In the genomic region with DNA sequence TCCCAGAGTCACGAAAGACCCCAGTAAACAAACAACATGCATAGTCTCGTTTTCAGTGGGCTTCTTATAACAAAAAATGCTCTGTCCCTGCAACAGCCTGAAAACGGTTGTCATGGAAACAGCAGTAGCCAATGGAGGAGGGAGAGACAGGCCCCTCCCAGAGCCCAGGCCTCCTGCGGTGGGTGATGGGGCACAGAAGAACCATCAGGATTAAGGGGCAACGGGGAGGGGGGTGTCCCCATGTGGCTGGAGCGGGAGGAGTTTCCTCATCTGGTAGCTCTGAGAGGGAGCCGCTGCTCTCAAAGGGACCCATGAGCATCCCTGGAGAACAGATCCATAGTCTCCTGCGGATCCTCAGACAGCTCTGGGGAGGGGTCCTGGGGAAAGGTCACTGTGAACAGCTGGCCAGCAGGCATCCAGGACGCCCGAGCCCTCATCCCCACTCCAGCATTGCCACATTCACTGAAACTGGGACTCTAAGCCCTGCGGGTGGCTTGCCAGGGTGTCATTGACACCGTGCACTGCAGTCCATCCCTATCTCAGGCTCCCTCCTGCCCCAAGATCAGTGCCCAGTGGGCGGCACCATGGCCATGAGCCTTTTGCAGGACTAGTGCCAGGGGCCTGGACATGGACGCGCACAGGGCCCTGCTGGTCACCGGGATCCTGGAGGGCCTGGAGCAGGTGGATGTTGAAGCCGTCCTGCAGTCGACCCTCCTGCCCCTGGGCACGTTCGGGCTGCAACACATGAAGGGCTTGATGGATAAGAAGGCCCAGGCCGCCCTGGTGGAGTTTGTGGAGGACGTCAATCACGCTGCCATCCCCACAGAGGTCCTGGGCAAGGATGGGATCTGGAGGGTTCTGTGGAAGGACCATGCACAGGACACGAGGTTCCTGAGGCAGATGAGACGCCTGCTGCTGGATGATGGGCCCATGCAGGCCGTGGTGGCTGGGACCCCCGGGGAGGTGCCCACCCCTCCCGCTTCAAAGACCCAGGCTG, we compare ENCODE assay signal across 21 cellular contexts. TPM values are rescaled to one million over a fixed set of nuclear protein-coding genes. Genes with fewer than 3 reads are reported as not detected.
DNase-seq lines count a peak whose midpoint lies in the region; ATAC-seq and TF ChIP-seq lines count a peak whose summit lies in the region.
"Had no signal": no experiment of that assay in that cellular context is flagged by ENCODE, and none has a peak within 500 bp of the region (broad histone marks: within the 10 kb centered on the region; RNA-seq: fewer than 3 reads in every experiment).

No MANE protein-coding gene starts in this region.

- intact Hi-C loops in sigmoid colon (cut with DNase I), result no loop called here

- H3K4me3 ChIP-seq in sigmoid colon, result no peak overlapping the region
- H3K4me3 ChIP-seq: heart right ventricle, tibial nerve had no signal

- peaks cover 0 to 22% (median 0%) of the 10 kb centered on the region in 3 donors for H3K27me3 ChIP-seq in sigmoid colon

- no peak for TF ChIP-seq POLR2A in sigmoid colon (IDR thresholded peaks at IDR 0.05)

- no peaks in the 10 kb centered on the region for H3K9me3 ChIP-seq in sigmoid colon
- H3K9me3 ChIP-seq: heart right ventricle, tibial nerve had no signal

- no peak for ATAC-seq in HG02763 (IDR thresholded peaks at IDR 0.05; ENCODE audit: unreplicated experiment)
- no peak for ATAC-seq in GM18517 (IDR thresholded peaks at IDR 0.05; ENCODE audit: unreplicated experiment)
- ATAC-seq: activated CD8-positive, alpha-beta T cell treated with anti-CD3 and anti-CD28 coated beads, Interleukin-2, amount 10 ng/mL, durations not matched to agents 7 days and 5 days; heart right ventricle; natural killer cell treated with Interleukin-12 subunit alpha and Interleukin-12 subunit beta and Interleukin-15 and Interleukin-18, amount 100 ng/mL, for 72 hours; stimulated activated effector memory CD8-positive, alpha-beta T cell treated with anti-CD3 and anti-CD28 coated beads, Interleukin-12 subunit alpha, Interleukin-12 subunit beta, amount 100 ng/mL, for 72 hours had no signal

- TF ChIP-seq CTCF in sigmoid colon (IDR thresholded peaks at IDR 0.05), result no peak

- peaks cover 0 to 9% (median 0%) of the 10 kb centered on the region in 4 donors for H3K4me1 ChIP-seq in sigmoid colon

- H3K36me3 ChIP-seq in sigmoid colon, result no peaks in the 10 kb centered on the region
- H3K36me3 ChIP-seq: heart right ventricle, tibial nerve had no signal

- peak; percentile 32 to 71 for DNase-seq in NCI-H524 (lab: John Stamatoyannopoulos, UW)
- no peak for DNase-seq in NCI-H524 treated with DMSO at 0.1 percent for 48 hours (lab: John Stamatoyannopoulos, UW)
- DNase-seq in left kidney (ENCODE audit: low read depth, low spot score), result peak; percentile 63
- peak; percentile 45 for DNase-seq in sigmoid colon
- DNase-seq in effector CD8-positive, alpha-beta T cell (lab: John Stamatoyannopoulos, UW), result no peak
- DNase-seq: ACHN; activated CD8-positive, alpha-beta T cell treated with anti-CD3 and anti-CD28 coated beads, Interleukin-2, amount 10 ng/mL, durations not matched to agents 7 days and 5 days; DMS79 treated with DMSO at 0.1 percent for 48 hours; GOT3; heart right ventricle; islet precursor cell; NCI-H187 treated with DMSO at 0.1 percent for 48 hours; NCI-H510A; SHP77 had no signal

- no peak for TF ChIP-seq EP300 in sigmoid colon (IDR thresholded peaks at IDR 0.05)

- WGBS in sigmoid colon, 2 donors, result 79 to 83% methylated on average over 28 of the region's 28 CpGs

- H3K27ac ChIP-seq in angular gyrus (ENCODE audit: low read depth, low read length), result peak overlapping the region; percentile 17
- H3K27ac ChIP-seq in sigmoid colon, result no peak overlapping the region
- H3K27ac ChIP-seq: heart right ventricle, tibial nerve had no signal

RNA-seq across cellular contexts. Expression of a gene that starts 37.7 kb away (rescaled TPM):
- 1 to 10 TPM; 1.3 to 1.9 (median 1.6) TPM for total RNA-seq in sigmoid colon
- polyA plus RNA-seq in sigmoid colon, result under 1 TPM in 2 of 3 donors, not detected in 1; 0.60 to 0.95 TPM
- total RNA-seq: natural killer cell treated with Interleukin-12 subunit alpha and Interleukin-12 subunit beta and Interleukin-15 and Interleukin-18, amount 100 ng/mL, for 72 hours had no signal
- polyA plus RNA-seq: IgD-negative memory B cell had no signal

Comparison
In these comparisons a context has a peak if more than half of its experiments do, and no peak if none do; other contexts are left out.
1. DNase-seq: peak in NCI-H524 (2 of 2), left kidney (single experiment) and sigmoid colon (single experiment); none in NCI-H524 treated with DMSO at 0.1 percent for 48 hours (single experiment) and effector CD8-positive, alpha-beta T cell (single experiment).